ENCODE assay signal across 1 cellular context in the genomic region with DNA sequence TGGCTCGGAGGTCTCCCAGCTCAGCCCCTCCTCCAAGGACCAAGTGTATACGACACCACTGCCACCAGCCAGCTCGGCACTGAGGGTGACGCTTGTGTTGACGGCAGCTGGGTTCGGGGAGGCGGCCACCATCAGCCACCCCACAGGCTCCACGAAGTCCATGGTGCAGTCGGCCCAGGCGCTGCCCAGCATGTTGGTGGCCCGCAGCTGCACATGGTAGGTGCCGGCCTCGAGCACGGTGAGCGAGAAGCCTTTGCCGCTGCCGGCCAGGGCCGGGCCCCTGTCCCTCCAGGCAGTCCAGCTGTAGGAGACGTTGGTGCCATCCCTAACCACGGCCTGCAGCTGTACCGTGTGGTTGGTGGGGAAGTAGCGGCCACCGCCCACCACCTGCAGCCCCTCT. TPM values are rescaled to one million over a fixed set of nuclear protein-coding genes. Genes with fewer than 3 reads are reported as not detected.
"Had no signal": no experiment of that assay in that cellular context is flagged by ENCODE, and none has a peak within 500 bp of the region (broad histone marks: within the 10 kb centered on the region; RNA-seq: fewer than 3 reads in every experiment).

No MANE protein-coding gene starts in this region.

RNA-seq across cellular contexts. Expression of a gene that starts 38.6 kb away (rescaled TPM):
- total RNA-seq: esophagus muscularis mucosa had no signal
